ENCODE assay signal across 8 cellular contexts in the genomic region with DNA sequence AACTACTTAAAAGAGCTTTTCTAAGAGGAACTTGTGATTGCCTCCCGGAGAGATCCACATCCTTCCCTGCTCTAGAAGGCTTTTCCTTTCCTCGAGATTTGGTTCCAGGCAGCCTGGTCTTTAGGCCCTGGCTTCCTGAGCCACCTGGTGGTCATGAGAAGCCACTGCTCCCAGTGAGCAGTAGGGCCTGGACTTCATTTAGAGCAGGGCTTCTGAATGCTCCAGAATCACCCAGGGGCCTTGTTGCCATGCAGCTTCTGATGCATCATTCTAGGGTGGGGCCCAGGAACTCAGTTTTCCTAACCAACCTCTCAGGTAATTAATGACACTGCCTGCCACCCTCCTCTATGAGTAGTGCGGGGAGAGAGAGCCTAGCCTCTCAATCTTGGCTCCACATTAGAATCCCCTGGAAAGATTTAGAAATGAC.
DNase-seq lines count a peak whose midpoint lies in the region; ATAC-seq lines count a peak whose summit lies in the region.

No MANE protein-coding gene starts in this region.

- peaks cover 84% of the 10 kb centered on the region for H3K36me3 Mint-ChIP-seq in effector memory CD8-positive, alpha-beta T cell (ENCODE audit: insufficient read depth)
- peaks cover 40% of the 10 kb centered on the region for H3K36me3 Mint-ChIP-seq in memory B cell

- peak overlapping the region in 1 of 2 donors; percentile 63 for H3K27ac Mint-ChIP-seq in effector memory CD8-positive, alpha-beta T cell
- no peak overlapping the region for H3K27ac Mint-ChIP-seq in memory B cell

- ATAC-seq in GM18520 (IDR thresholded peaks at IDR 0.05; ENCODE audit: unreplicated experiment), result peak; percentile 73
- peak; percentile 87 for ATAC-seq in HG03064 (IDR thresholded peaks at IDR 0.05; ENCODE audit: low read depth, unreplicated experiment)
- ATAC-seq in effector memory CD8-positive, alpha-beta T cell (replicated peaks), result peak; percentile 90
- ATAC-seq in memory B cell (ENCODE audit: low read depth), result peak; percentile 83

- no peaks in the 10 kb centered on the region for H3K27me3 Mint-ChIP-seq in effector memory CD8-positive, alpha-beta T cell
- no peaks in the 10 kb centered on the region for H3K27me3 Mint-ChIP-seq in memory B cell

- no peak overlapping the region for H3K4me3 Mint-ChIP-seq in effector memory CD8-positive, alpha-beta T cell
- no peak overlapping the region for H3K4me3 Mint-ChIP-seq in memory B cell

- H3K9me3 Mint-ChIP-seq in effector memory CD8-positive, alpha-beta T cell, result no peaks in the 10 kb centered on the region
- H3K9me3 Mint-ChIP-seq in memory B cell, result no peaks in the 10 kb centered on the region

- DNase-seq in Ammon's horn (ENCODE audit: low spot score), result peak; percentile 87
- DNase-seq in NCI-H2227 treated with DMSO at 0.1 percent for 48 hours (lab: John Stamatoyannopoulos, UW), result peak; percentile 39
- DNase-seq in activated CD4-positive, alpha-beta T cell treated with anti-CD3 and anti-CD28 coated beads, Interleukin-2, amount 50 U/mL, for 4 hours, result peak; percentile 32 to 40
- peak; percentile 49 to 53 (median 51) for DNase-seq in effector memory CD8-positive, alpha-beta T cell
- DNase-seq in memory B cell (ENCODE audit: low spot score in 2 of 2), result peak; percentile 18 to 30
- peak; percentile 23 to 24 for DNase-seq in stimulated activated CD8-positive, alpha-beta memory T cell treated with anti-CD3 and anti-CD28 coated beads, Interleukin-7, amount 100 ng/mL, for 1 hour (ENCODE audit: low read depth in 2 of 2)

- peaks cover 11 to 15% of the 10 kb centered on the region in 2 donors for H3K4me1 Mint-ChIP-seq in effector memory CD8-positive, alpha-beta T cell (ENCODE audit: low read depth in 2 of 2)
- no peaks in the 10 kb centered on the region for H3K4me1 Mint-ChIP-seq in memory B cell

Comparison
In these comparisons a context has a peak if more than half of its experiments do, and no peak if none do; other contexts are left out.
1. Peak in every context shown above with its lines: DNase-seq and ATAC-seq.
2. DNase-seq: peak in every context shown above with its lines; median percentile 87 in Ammon's horn; 51 in effector memory CD8-positive, alpha-beta T cell; 39 in NCI-H2227 treated with DMSO at 0.1 percent for 48 hours; 36 in activated CD4-positive, alpha-beta T cell treated with anti-CD3 and anti-CD28 coated beads, Interleukin-2, amount 50 U/mL, for 4 hours; 24 in memory B cell; 24 in stimulated activated CD8-positive, alpha-beta memory T cell treated with anti-CD3 and anti-CD28 coated beads, Interleukin-7, amount 100 ng/mL, for 1 hour.